ENCODE assay signal across 29 cellular contexts in the genomic region with DNA sequence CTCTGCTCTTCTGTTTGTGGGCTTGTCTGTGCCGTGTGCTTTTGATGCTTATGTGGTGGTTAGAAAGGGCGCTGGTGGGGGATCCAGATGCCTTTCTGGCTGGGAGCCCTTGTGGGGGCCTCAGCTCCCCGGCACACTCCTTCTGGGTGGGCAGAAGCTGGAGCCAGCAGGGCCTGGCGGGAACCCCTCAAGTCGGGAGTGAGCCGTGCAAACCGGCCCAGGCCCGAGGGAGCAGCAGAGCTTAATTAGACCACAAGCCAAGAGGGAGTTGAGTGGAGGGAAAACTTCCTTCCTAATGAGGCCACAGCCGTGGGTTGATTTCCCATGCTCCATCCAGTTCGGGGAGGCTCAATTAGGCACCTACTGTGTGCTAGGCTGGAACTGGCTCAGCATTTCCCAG.
"Had no signal": no experiment of that assay in that cellular context is flagged by ENCODE, and none has a peak within 500 bp of the region (broad histone marks: within the 10 kb centered on the region; RNA-seq: fewer than 3 reads in every experiment).

No MANE protein-coding gene starts in this region.

- H3K27me3 ChIP-seq: ascending aorta, neural progenitor cell, testis had no signal

- ATAC-seq: activated CD4-positive, CD25-positive, alpha-beta regulatory T cell treated with anti-CD3 and anti-CD28 coated beads, Interleukin-2, amount 50 U/mL, for 24 hours; psoas muscle had no signal

- H3K4me1 ChIP-seq: parathyroid adenoma had no signal

- H3K4me3 Mint-ChIP-seq: activated CD4-positive, alpha-beta memory T cell treated with anti-CD3 and anti-CD28 coated beads, Interleukin-2, amount 10 ng/mL, durations not matched to agents 7 days and 5 days; activated CD4-positive, alpha-beta T cell treated with anti-CD3 and anti-CD28 coated beads, Interleukin-2, amount 10 ng/mL, durations not matched to agents 24 days and 14 days; activated naive CD4-positive, alpha-beta T cell treated with anti-CD3 and anti-CD28 coated beads, Interleukin-2, amount 10 ng/mL, durations not matched to agents 7 days and 5 days; activated naive CD8-positive, alpha-beta T cell treated with anti-CD3 and anti-CD28 coated beads, Interleukin-2, amount 10 ng/mL, durations not matched to agents 7 days and 5 days; activated T-cell treated with anti-CD3 and anti-CD28 coated beads, Interleukin-2, amount 50 U/mL, for 24 hours; immature natural killer cell; mesothelial cell of epicardium; neural progenitor cell; T-helper 2 cell treated with Interferon-gamma antibody and Interleukin-4, amounts not matched to agents 5 μg/mL and 100 μg/mL, for 36 hours had no signal

- H3K4me3 ChIP-seq: ascending aorta, coronary artery, dorsolateral prefrontal cortex, neural progenitor cell, psoas muscle, smooth muscle cell, testis, transverse colon had no signal

- H2AFZ ChIP-seq: neural progenitor cell, parathyroid adenoma had no signal

- H3K4me1 Mint-ChIP-seq: activated naive CD8-positive, alpha-beta T cell treated with anti-CD3 and anti-CD28 coated beads, Interleukin-2, amount 10 ng/mL, durations not matched to agents 7 days and 5 days had no signal

- H3K27ac ChIP-seq: ascending aorta, brain microvascular endothelial cell, coronary artery, dorsolateral prefrontal cortex, neural progenitor cell, parathyroid adenoma, psoas muscle, testis, transverse colon, VCaP had no signal

- H3K9me3 Mint-ChIP-seq: activated CD4-positive, alpha-beta memory T cell treated with anti-CD3 and anti-CD28 coated beads, Interleukin-2, amount 10 ng/mL, durations not matched to agents 7 days and 5 days; activated CD4-positive, alpha-beta T cell treated with anti-CD3 and anti-CD28 coated beads, Interleukin-2, amount 10 ng/mL, durations not matched to agents 24 days and 14 days; activated naive CD4-positive, alpha-beta T cell treated with anti-CD3 and anti-CD28 coated beads, Interleukin-2, amount 10 ng/mL, durations not matched to agents 7 days and 5 days; activated T-cell treated with anti-CD3 and anti-CD28 coated beads, Interleukin-2, amount 50 U/mL, for 24 hours; mesothelial cell of epicardium; neural progenitor cell; T-helper 2 cell treated with Interferon-gamma antibody and Interleukin-4, amounts not matched to agents 5 μg/mL and 100 μg/mL, for 36 hours had no signal

- H3K9me3 ChIP-seq: ascending aorta, psoas muscle, testis, transverse colon had no signal

- H3K27ac Mint-ChIP-seq: activated CD4-positive, alpha-beta memory T cell treated with anti-CD3 and anti-CD28 coated beads, Interleukin-2, amount 10 ng/mL, durations not matched to agents 7 days and 5 days; activated CD4-positive, alpha-beta T cell treated with anti-CD3 and anti-CD28 coated beads, Interleukin-2, amount 10 ng/mL, durations not matched to agents 24 days and 14 days; activated naive CD4-positive, alpha-beta T cell treated with anti-CD3 and anti-CD28 coated beads, Interleukin-2, amount 10 ng/mL, durations not matched to agents 7 days and 5 days; activated naive CD8-positive, alpha-beta T cell treated with anti-CD3 and anti-CD28 coated beads, Interleukin-2, amount 10 ng/mL, durations not matched to agents 7 days and 5 days; activated T-cell treated with anti-CD3 and anti-CD28 coated beads, Interleukin-2, amount 50 U/mL, for 24 hours; immature natural killer cell; mesothelial cell of epicardium; neural progenitor cell; T-helper 2 cell treated with Interferon-gamma antibody and Interleukin-4, amounts not matched to agents 5 μg/mL and 100 μg/mL, for 36 hours had no signal

- H3K79me2 ChIP-seq: parathyroid adenoma had no signal

- H3K36me3 ChIP-seq: ascending aorta, brain microvascular endothelial cell, neural progenitor cell, transverse colon had no signal

- H3K4me2 ChIP-seq: neural progenitor cell, smooth muscle cell had no signal

- H3K36me3 Mint-ChIP-seq: activated naive CD4-positive, alpha-beta T cell treated with anti-CD3 and anti-CD28 coated beads, Interleukin-2, amount 10 ng/mL, durations not matched to agents 7 days and 5 days; activated naive CD8-positive, alpha-beta T cell treated with anti-CD3 and anti-CD28 coated beads, Interleukin-2, amount 10 ng/mL, durations not matched to agents 7 days and 5 days; immature natural killer cell; mesothelial cell of epicardium; neural progenitor cell had no signal

- DNase-seq: activated CD4-positive, alpha-beta memory T cell treated with anti-CD3 and anti-CD28 coated beads, Interleukin-2, amount 10 ng/mL, durations not matched to agents 7 days and 5 days; activated CD4-positive, alpha-beta T cell treated with anti-CD3 and anti-CD28 coated beads, Interleukin-2, amount 10 ng/mL, durations not matched to agents 24 days and 14 days; activated CD8-positive, alpha-beta memory T cell treated with anti-CD3 and anti-CD28 coated beads, Interleukin-2, amount 50 U/mL, for 48 hours; activated gamma-delta T cell; activated naive CD4-positive, alpha-beta T cell treated with anti-CD3 and anti-CD28 coated beads, Interleukin-2, amount 10 ng/mL, durations not matched to agents 7 days and 5 days; activated naive CD8-positive, alpha-beta T cell treated with anti-CD3 and anti-CD28 coated beads, Interleukin-2, amount 10 ng/mL, durations not matched to agents 7 days and 5 days; activated T-cell treated with anti-CD3 and anti-CD28 coated beads, Interleukin-2, amount 50 U/mL, for 24 hours; brain microvascular endothelial cell; dorsolateral prefrontal cortex; effector memory CD4-positive, alpha-beta T cell; hippocampal formation; immature natural killer cell; naive B cell; occipital lobe; psoas muscle; stimulated activated CD4-positive, alpha-beta T cell treated with anti-CD3 and anti-CD28 coated beads, Interleukin-1b, Interleukin-23, amount 100 ng/mL, for 48 hours; stimulated activated naive CD4-positive, alpha-beta T cell treated with Interleukin-2 at 50 U/mL for 16 hours; T-helper 1 cell; testis; transverse colon had no signal
